31 cellular contexts compared by ENCODE assay signal in the genomic region with DNA sequence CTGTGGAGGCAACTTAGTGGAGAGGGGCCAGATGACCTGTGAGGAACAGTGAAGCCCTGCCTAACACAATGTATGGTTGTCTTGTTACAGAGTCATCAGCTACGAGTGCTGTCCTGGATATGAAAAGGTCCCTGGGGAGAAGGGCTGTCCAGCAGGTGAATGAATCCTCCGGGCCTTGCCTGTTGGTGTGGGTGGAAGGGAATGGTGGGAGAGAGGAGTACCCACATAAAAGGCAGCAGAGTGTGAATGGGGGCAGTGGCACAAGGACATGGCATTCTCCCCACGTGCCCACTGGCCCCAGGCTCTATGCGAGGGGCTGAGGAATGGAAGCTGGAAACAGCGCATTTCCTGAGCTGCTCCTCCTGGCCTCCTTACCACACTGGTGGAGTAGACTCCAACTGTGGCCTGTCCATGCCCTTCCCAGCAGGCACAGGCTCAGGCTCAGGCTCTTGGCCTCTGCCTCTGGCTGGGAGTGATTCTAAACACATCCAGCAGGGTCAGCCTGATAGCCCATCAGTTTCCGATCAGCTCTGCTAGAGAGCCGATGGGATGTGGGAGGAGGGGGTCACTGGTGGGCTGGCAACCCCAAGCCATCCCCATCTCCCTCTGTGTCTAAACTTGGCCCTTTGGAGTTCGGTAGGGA. TPM values are rescaled to one million over a fixed set of nuclear protein-coding genes. Genes with fewer than 3 reads are reported as not detected.
DNase-seq lines count a peak whose midpoint lies in the region; ATAC-seq, FAIRE-seq and TF ChIP-seq lines count a peak whose summit lies in the region.
"Had no signal": no experiment of that assay in that cellular context is flagged by ENCODE, and none has a peak within 500 bp of the region (broad histone marks: within the 10 kb centered on the region; RNA-seq: fewer than 3 reads in every experiment).

No MANE protein-coding gene starts in this region.

- in situ Hi-C loops in G401 (cut with HindIII; ENCODE audit: low sequenced_read_pairs), result no loop called here

- FAIRE-seq in small intestine (lab: Jason Lieb, UNC), result no peak
- FAIRE-seq: D721Med, H1 had no signal

- intact Hi-C loops in activated CD8-positive, alpha-beta T cell treated with anti-CD3 and anti-CD28 coated beads for 36 hours (cut with micrococcal nuclease), result no loop called here
- intact Hi-C loops in spleen (cut with DNase I; ENCODE audit: low total_unique reads), result no loop called here

- H3K27ac ChIP-seq in right atrium auricular region (peak overlapping the region; percentile 9 to 29), spleen (no peak overlapping the region), small intestine (ENCODE audit: low read depth in 1 of 2, low read length in 1 of 2) (no peak overlapping the region)
- H3K27ac ChIP-seq: body of pancreas, neutrophil had no signal

- H3K9me3 ChIP-seq in right atrium auricular region (no peaks in the 10 kb centered on the region), spleen (no peaks in the 10 kb centered on the region), small intestine (ENCODE audit: control insufficient read depth, low read depth) (no peaks in the 10 kb centered on the region)
- H3K9me3 ChIP-seq: body of pancreas, neutrophil, SJSA1 had no signal

- H3K4me3 ChIP-seq in right atrium auricular region, result no peak overlapping the region
- H3K4me3 ChIP-seq in spleen, result no peak overlapping the region
- no peak overlapping the region for H3K4me3 ChIP-seq in small intestine (ENCODE audit: low read depth in 1 of 2, low read length in 2 of 2)
- H3K4me3 ChIP-seq: body of pancreas, SJSA1 had no signal

- 88 to 96% (median 96%) methylated on average over 8 of the region's 8 CpGs for WGBS in spleen, 5 donors
- 93 to 96% (median 93%) methylated on average over 8 of the region's 8 CpGs for WGBS in small intestine, 3 donors

- H3K9me3 Mint-ChIP-seq in activated CD8-positive, alpha-beta T cell treated with anti-CD3 and anti-CD28 coated beads, Interleukin-2, amount 10 ng/mL, durations not matched to agents 7 days and 5 days (ENCODE audit: insufficient read depth), result no peaks in the 10 kb centered on the region
- no peaks in the 10 kb centered on the region for H3K9me3 Mint-ChIP-seq in activated CD8-positive, alpha-beta T cell treated with anti-CD3 and anti-CD28 coated beads for 36 hours
- no peaks in the 10 kb centered on the region for H3K9me3 Mint-ChIP-seq in HFFc6
- H3K9me3 Mint-ChIP-seq: activated T-cell treated with anti-CD3 and anti-CD28 coated beads, Interleukin-2, amount 50 U/mL, for 72 hours; T-cell had no signal

- H3K4me1 ChIP-seq in right atrium auricular region (peaks cover 0 to 46% of the 10 kb centered on the region in 2 donors), spleen (peaks cover 0 to 55% (median 27%) of the 10 kb centered on the region in 6 donors), small intestine (ENCODE audit: control insufficient read depth in 2 of 2, insufficient read depth in 1 of 2, low read depth in 1 of 2, low read length in 1 of 2) (peaks cover 0 to 7% of the 10 kb centered on the region in 2 donors)
- H3K4me1 ChIP-seq: body of pancreas had no signal

- no peak overlapping the region for H3K4me3 Mint-ChIP-seq in activated CD8-positive, alpha-beta T cell treated with anti-CD3 and anti-CD28 coated beads, Interleukin-2, amount 10 ng/mL, durations not matched to agents 7 days and 5 days
- no peak overlapping the region for H3K4me3 Mint-ChIP-seq in activated CD8-positive, alpha-beta T cell treated with anti-CD3 and anti-CD28 coated beads for 36 hours
- H3K4me3 Mint-ChIP-seq in HFFc6, result no peak overlapping the region
- H3K4me3 Mint-ChIP-seq: activated CD8-positive, alpha-beta memory T cell treated with anti-CD3 and anti-CD28 coated beads, Interleukin-2, amount 10 ng/mL, durations not matched to agents 7 days and 5 days; activated T-cell treated with anti-CD3 and anti-CD28 coated beads, Interleukin-2, amount 50 U/mL, for 72 hours; CD4-positive, alpha-beta memory T cell; T-cell; WTC11 had no signal

- no peaks in the 10 kb centered on the region for H3K27me3 Mint-ChIP-seq in activated CD8-positive, alpha-beta T cell treated with anti-CD3 and anti-CD28 coated beads, Interleukin-2, amount 10 ng/mL, durations not matched to agents 7 days and 5 days (ENCODE audit: low read depth)
- H3K27me3 Mint-ChIP-seq in activated CD8-positive, alpha-beta T cell treated with anti-CD3 and anti-CD28 coated beads for 36 hours, result no peaks in the 10 kb centered on the region
- peaks cover 3% of the 10 kb centered on the region; the same call in 1 of the 2 replicates for H3K27me3 Mint-ChIP-seq in HFFc6 (ENCODE audit: insufficient read depth)
- H3K27me3 Mint-ChIP-seq: CD4-positive, alpha-beta memory T cell had no signal

- no peak for ATAC-seq in activated CD8-positive, alpha-beta T cell treated with anti-CD3 and anti-CD28 coated beads, Interleukin-2, amount 10 ng/mL, durations not matched to agents 7 days and 5 days
- ATAC-seq in activated CD8-positive, alpha-beta T cell treated with anti-CD3 and anti-CD28 coated beads for 36 hours, result no peak
- ATAC-seq: activated CD8-positive, alpha-beta memory T cell treated with anti-CD3 and anti-CD28 coated beads, Interleukin-2, amount 10 ng/mL, durations not matched to agents 7 days and 5 days; activated T-cell treated with anti-CD3 and anti-CD28 coated beads, Interleukin-2, amount 50 U/mL, for 72 hours; body of pancreas; T-cell; WTC11 had no signal

- DNase-seq in activated CD8-positive, alpha-beta T cell treated with anti-CD3 and anti-CD28 coated beads, Interleukin-2, amount 10 ng/mL, durations not matched to agents 7 days and 5 days, result no peak
- no peak for DNase-seq in activated CD8-positive, alpha-beta T cell treated with anti-CD3 and anti-CD28 coated beads for 36 hours
- no peak for DNase-seq in HFFc6
- no peak for DNase-seq in right atrium auricular region (ENCODE audit: low spot score)
- DNase-seq in spleen, result peak; percentile 63
- no peak for DNase-seq in small intestine
- no peak for DNase-seq in EL
- DNase-seq in G401 (ENCODE audit: low spot score), result no peak
- DNase-seq: 8988T; activated CD4-positive, alpha-beta T cell treated with anti-CD3 and anti-CD28 coated beads, Interleukin-2, amount 50 U/mL, for 1 hour; activated CD8-positive, alpha-beta memory T cell treated with anti-CD3 and anti-CD28 coated beads, Interleukin-2, amount 10 ng/mL, durations not matched to agents 7 days and 5 days; activated naive CD4-positive, alpha-beta T cell treated with Interleukin-2 at 50 U/mL for 16 hours; activated T-cell treated with anti-CD3 and anti-CD28 coated beads, Interleukin-2, amount 50 U/mL, for 72 hours; AML-193; body of pancreas; CD4-positive, alpha-beta memory T cell; DND-41; hippocampal formation; mesendoderm; NCI-H1048; NCI-H2107; NCI-H345; NCI-H69; stimulated activated naive CD4-positive, alpha-beta T cell; T-cell had no signal

- no peak for TF ChIP-seq CTCF in activated CD8-positive, alpha-beta T cell treated with anti-CD3 and anti-CD28 coated beads for 36 hours (IDR thresholded peaks at IDR 0.05)
- TF ChIP-seq CTCF in HFFc6 (IDR thresholded peaks at IDR 0.05) (no peak), right atrium auricular region (IDR thresholded peaks at IDR 0.05) (no peak), spleen (IDR thresholded peaks at IDR 0.05 in 8 of 11, conservative IDR thresholded peaks at IDR 0.05 in 3 of 11) (no peak)

- CTCF ChIA-PET in activated CD8-positive, alpha-beta T cell treated with anti-CD3 and anti-CD28 coated beads, Interleukin-2, amount 10 ng/mL, durations not matched to agents 7 days and 5 days (lab: Charles Lee), result no interaction called here
- CTCF ChIA-PET in activated CD8-positive, alpha-beta T cell treated with anti-CD3 and anti-CD28 coated beads for 36 hours (lab: Charles Lee), result no interaction called here

- H3K36me3 ChIP-seq in right atrium auricular region, result no peaks in the 10 kb centered on the region
- H3K36me3 ChIP-seq in spleen, result peaks cover 0 to 31% (median 0%) of the 10 kb centered on the region in 6 donors
- H3K36me3 ChIP-seq in small intestine (ENCODE audit: control insufficient read depth in 2 of 2, insufficient read depth in 2 of 2, low read length in 2 of 2), result no peaks in the 10 kb centered on the region
- H3K36me3 ChIP-seq: neutrophil had no signal

- H3K36me3 Mint-ChIP-seq in activated CD8-positive, alpha-beta T cell treated with anti-CD3 and anti-CD28 coated beads, Interleukin-2, amount 10 ng/mL, durations not matched to agents 7 days and 5 days (ENCODE audit: low read depth), result no peaks in the 10 kb centered on the region
- no peaks in the 10 kb centered on the region for H3K36me3 Mint-ChIP-seq in activated CD8-positive, alpha-beta T cell treated with anti-CD3 and anti-CD28 coated beads for 36 hours (ENCODE audit: low read depth)
- H3K36me3 Mint-ChIP-seq in HFFc6 (ENCODE audit: low read depth), result peaks cover 34% of the 10 kb centered on the region
- H3K36me3 Mint-ChIP-seq: activated CD8-positive, alpha-beta memory T cell treated with anti-CD3 and anti-CD28 coated beads, Interleukin-2, amount 10 ng/mL, durations not matched to agents 7 days and 5 days; CD4-positive, alpha-beta memory T cell; T-cell; WTC11 had no signal

- TF ChIP-seq POLR2A in spleen (IDR thresholded peaks at IDR 0.05), result no peak

- H3K4me1 Mint-ChIP-seq in activated CD8-positive, alpha-beta T cell treated with anti-CD3 and anti-CD28 coated beads, Interleukin-2, amount 10 ng/mL, durations not matched to agents 7 days and 5 days (ENCODE audit: low read depth), result peaks cover 10% of the 10 kb centered on the region
- H3K4me1 Mint-ChIP-seq in activated CD8-positive, alpha-beta T cell treated with anti-CD3 and anti-CD28 coated beads for 36 hours (ENCODE audit: low read depth), result peaks cover 7% of the 10 kb centered on the region
- peaks cover 33% of the 10 kb centered on the region for H3K4me1 Mint-ChIP-seq in HFFc6 (ENCODE audit: low read depth)

- H3K27me3 ChIP-seq in right atrium auricular region (no peaks in the 10 kb centered on the region), spleen (replicated peaks in 1 of 7) (no peaks in the 10 kb centered on the region), small intestine (ENCODE audit: control insufficient read depth in 2 of 2, insufficient read depth in 2 of 2, low read length in 2 of 2) (no peaks in the 10 kb centered on the region)
- H3K27me3 ChIP-seq: body of pancreas, neutrophil, SJSA1 had no signal

- H3K27ac Mint-ChIP-seq in activated CD8-positive, alpha-beta T cell treated with anti-CD3 and anti-CD28 coated beads, Interleukin-2, amount 10 ng/mL, durations not matched to agents 7 days and 5 days, result peak overlapping the region; percentile 13
- no peak overlapping the region for H3K27ac Mint-ChIP-seq in activated CD8-positive, alpha-beta T cell treated with anti-CD3 and anti-CD28 coated beads for 36 hours
- peak overlapping the region; percentile 49 for H3K27ac Mint-ChIP-seq in HFFc6
- H3K27ac Mint-ChIP-seq: activated CD8-positive, alpha-beta memory T cell treated with anti-CD3 and anti-CD28 coated beads, Interleukin-2, amount 10 ng/mL, durations not matched to agents 7 days and 5 days; activated T-cell treated with anti-CD3 and anti-CD28 coated beads, Interleukin-2, amount 50 U/mL, for 72 hours; progenitor cell of endocrine pancreas; T-cell; WTC11 had no signal

- POLR2A ChIA-PET in activated CD8-positive, alpha-beta T cell treated with anti-CD3 and anti-CD28 coated beads, Interleukin-2, amount 10 ng/mL, durations not matched to agents 7 days and 5 days (lab: Charles Lee), result no interaction called here
- POLR2A ChIA-PET in activated CD8-positive, alpha-beta T cell treated with anti-CD3 and anti-CD28 coated beads for 36 hours (lab: Charles Lee), result no interaction called here

RNA-seq across cellular contexts. Expression of gene TGFBI, which starts 15.3 kb away (rescaled TPM):
- not detected for total RNA-seq in activated CD8-positive, alpha-beta T cell treated with anti-CD3 and anti-CD28 coated beads, Interleukin-2, amount 10 ng/mL, durations not matched to agents 7 days and 5 days
- not detected for total RNA-seq in activated CD8-positive, alpha-beta T cell treated with anti-CD3 and anti-CD28 coated beads for 36 hours
- total RNA-seq in HFFc6 (2021; fragmentation: NEBNext Ultra II Directional; extraction: Animal tissue kit (Norgen Biotek cat#: 25700)), result 100 to 1,000 TPM; 529 to 911 (median 784) TPM
- total RNA-seq in right atrium auricular region, result 10 to 100 TPM; 30.4 to 65.0 TPM
- total RNA-seq in spleen, result 100 to 1,000 TPM; 126 to 214 (median 157) TPM
- polyA plus RNA-seq in spleen, result 10 to 100 TPM; 31.0 to 59.5 (median 56.9) TPM
- polyA plus RNA-seq in small intestine, result 10 to 100 TPM in 2 of 3 donors, 1 to 10 TPM in 1; 4.2 to 55.3 (median 41.3) TPM
- 0.18 TPM in 1 of 2 replicates, not detected in the other for total RNA-seq in G401 (2014; rRNA removed; shearing (Covaris generic))
- total RNA-seq: activated T-cell treated with anti-CD3 and anti-CD28 coated beads, Interleukin-2, amount 50 U/mL, for 72 hours had no signal

Comparison
In these comparisons a context has a peak if more than half of its experiments do, and no peak if none do; other contexts are left out.
1. H3K27ac ChIP-seq: peak in right atrium auricular region (2 of 2); none in spleen (0 of 8) and small intestine (0 of 2).
2. RNA of gene TGFBI, which starts 15.3 kb away (total RNA-seq): 529 to 911 TPM in HFFc6, 126 to 214 TPM in spleen and 30.4 to 65.0 TPM in right atrium auricular region; not detected in activated CD8-positive, alpha-beta T cell treated with anti-CD3 and anti-CD28 coated beads, Interleukin-2, amount 10 ng/mL, durations not matched to agents 7 days and 5 days, not detected in activated CD8-positive, alpha-beta T cell treated with anti-CD3 and anti-CD28 coated beads for 36 hours and 0.18 TPM in G401; every median in the first group is over 10 times any median in the second.